In the genomic region with DNA sequence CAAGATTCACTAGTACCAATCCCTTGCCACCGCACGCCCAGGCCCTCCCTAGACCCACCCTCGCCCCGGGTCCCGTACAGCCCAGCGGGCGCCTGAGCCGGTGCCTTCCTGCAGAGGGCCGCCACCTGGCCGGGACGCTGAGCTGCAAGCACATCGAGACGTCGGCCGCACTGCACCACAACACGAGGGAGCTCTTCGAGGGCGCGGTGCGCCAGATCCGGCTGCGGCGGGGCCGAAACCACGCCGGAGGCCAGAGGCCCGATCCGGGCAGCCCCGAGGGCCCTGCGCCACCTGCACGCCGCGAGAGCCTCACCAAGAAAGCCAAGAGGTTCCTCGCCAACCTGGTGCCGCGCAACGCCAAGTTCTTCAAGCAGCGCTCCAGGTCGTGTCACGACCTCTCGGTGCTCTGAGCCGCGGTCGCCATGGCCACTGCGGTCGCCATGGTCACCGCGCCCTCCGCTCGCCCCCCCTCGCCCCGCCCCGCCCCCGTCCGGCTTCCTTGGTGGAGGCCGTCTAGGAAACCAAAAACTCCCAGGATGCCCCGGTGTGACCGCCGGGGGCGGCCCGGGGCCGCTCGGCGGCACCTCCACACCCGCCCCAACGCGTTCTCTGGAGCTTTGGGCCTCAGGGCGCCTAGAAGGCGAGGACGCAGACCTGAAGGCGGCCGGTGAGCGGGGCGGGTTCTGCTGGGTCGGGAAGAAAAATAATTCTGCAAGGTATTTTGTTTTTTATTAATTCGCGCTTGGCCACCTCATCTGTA, we compare ENCODE assay signal across 9 cellular contexts. TPM values are rescaled to one million over a fixed set of nuclear protein-coding genes. Genes with fewer than 3 reads are reported as not detected.
DNase-seq lines count a peak whose midpoint lies in the region; ATAC-seq, FAIRE-seq and TF ChIP-seq lines count a peak whose summit lies in the region.
"Had no signal": no experiment of that assay in that cellular context is flagged by ENCODE, and none has a peak within 500 bp of the region (broad histone marks: within the 10 kb centered on the region; RNA-seq: fewer than 3 reads in every experiment).

No MANE protein-coding gene starts in this region.

- H3K4me1 ChIP-seq in K562 (replicated peaks in 1 of 2; ENCODE audit: control insufficient read depth in 2 of 2, insufficient read depth in 2 of 2, low read length in 2 of 2) = peaks cover 26 to 40% of the 10 kb centered on the region in 2 experiments

- no peaks in the 10 kb centered on the region for H4K20me1 ChIP-seq in K562 (replicated peaks; ENCODE audit: control insufficient read depth, insufficient read depth, low read length)

- POLR2A ChIA-PET in K562 (lab: Yijun Ruan, JAX) = interaction anchor here (0.6 to 1.6 kb wide), 8 partner anchors 9 to 337 kb away, joined by 3 to 7 read pairs (median 4); partner anchors contain the start of gene RBM23

- H2AFZ ChIP-seq in K562 (ENCODE audit: low read depth, low read length) = peak overlapping the region; percentile 96

- peak overlapping the region; percentile 80 to 91 for H3K9ac ChIP-seq in K562 (ENCODE audit: insufficient read depth in 1 of 2, low read depth in 2 of 2, low read length in 2 of 2)

- peak overlapping the region; percentile 87 for H3K4me2 ChIP-seq in K562 (ENCODE audit: insufficient read depth, low read length)

- CTCF ChIA-PET in K562 (lab: Yijun Ruan, JAX; ENCODE audit: low intra/inter-chr PET ratio) = no interaction called here

- H3K36me3 Mint-ChIP-seq in T-helper 2 cell treated with Interferon-gamma antibody and Interleukin-4, amounts not matched to agents 5 μg/mL and 100 μg/mL, for 36 hours (ENCODE audit: low read depth) = peaks cover 3% of the 10 kb centered on the region
- peaks cover 0 to 5% (median 0%) of the 10 kb centered on the region in 3 donors for H3K36me3 Mint-ChIP-seq in immature natural killer cell

- FAIRE-seq in K562 (lab: Jason Lieb, UNC) = no peak

- WGBS in K562 (ENCODE audit: insufficient coverage, low coverage, missing lambda C conversion rate) = 9% methylated on average over 49 of the region's 77 CpGs

- no peak for TF ChIP-seq EP300 in K562 (IDR thresholded peaks at IDR 0.05; ENCODE audit: low read length)

- H3K27me3 ChIP-seq in MG63 (no peaks in the 10 kb centered on the region), K562 (ENCODE audit: control insufficient read depth in 2 of 2, insufficient read depth in 2 of 2, low read length in 2 of 2) (no peaks in the 10 kb centered on the region)

- intact Hi-C loops in K562 (cut with micrococcal nuclease) = loop anchor here (1.0 kb wide), 1 partner anchor 15 kb away; the partner anchor contains the start of gene LRP10

- H3K4me3 ChIP-seq in MG63 = peak overlapping the region; percentile 47
- peak overlapping the region; percentile 63 for H3K4me3 ChIP-seq in K562

- in situ Hi-C loops in K562 (cut with MboI) = no loop called here

- H3K36me3 ChIP-seq in MG63 (no peaks in the 10 kb centered on the region), K562 (ENCODE audit: control insufficient read depth, insufficient read depth, low read length) (no peaks in the 10 kb centered on the region)

- H3K4me1 Mint-ChIP-seq in T-helper 2 cell treated with Interferon-gamma antibody and Interleukin-4, amounts not matched to agents 5 μg/mL and 100 μg/mL, for 36 hours (ENCODE audit: low read depth) = peaks cover 24% of the 10 kb centered on the region
- H3K4me1 Mint-ChIP-seq in immature natural killer cell = peaks cover 39 to 40% of the 10 kb centered on the region in 2 donors

- no TSS peak for BruUV-seq in K562 (replicated peaks; lab: Mats Ljungman, UMichigan)

- no peaks in the 10 kb centered on the region for H3K9me3 Mint-ChIP-seq in T-helper 2 cell treated with Interferon-gamma antibody and Interleukin-4, amounts not matched to agents 5 μg/mL and 100 μg/mL, for 36 hours
- H3K9me3 Mint-ChIP-seq in immature natural killer cell = no peaks in the 10 kb centered on the region

- peak overlapping the region; percentile 89 for H3K27ac Mint-ChIP-seq in T-helper 2 cell treated with Interferon-gamma antibody and Interleukin-4, amounts not matched to agents 5 μg/mL and 100 μg/mL, for 36 hours
- H3K27ac Mint-ChIP-seq in immature natural killer cell = peak overlapping the region; percentile 87 to 92 (median 88)

- peak; percentile 84 for TF ChIP-seq POLR2A in K562 (conservative IDR thresholded peaks at IDR 0.05)

- ATAC-seq in GM21717 (IDR thresholded peaks at IDR 0.05; ENCODE audit: unreplicated experiment) = peak; percentile 41
- ATAC-seq in K562 = peak; percentile 84

- no peaks in the 10 kb centered on the region for H3K9me3 ChIP-seq in MG63
- H3K9me3 ChIP-seq in K562 (replicated peaks; ENCODE audit: control insufficient read depth, insufficient read depth, low read depth, low read length) = no peaks in the 10 kb centered on the region

- peak in 2 of 3 experiments; percentile 36 to 41; a peak in 4 of 6 replicates for TF ChIP-seq CTCF in K562 (IDR thresholded peaks at IDR 0.05 in 2 of 3, conservative IDR thresholded peaks at IDR 0.05 in 1 of 3; ENCODE audit: insufficient read depth in 2 of 3, low read depth in 1 of 3, low read length in 3 of 3)

- H3K79me2 ChIP-seq in K562 (ENCODE audit: control insufficient read depth, insufficient read depth, low read length) = peaks cover 14% of the 10 kb centered on the region

- H3K9me1 ChIP-seq in K562 (ENCODE audit: control insufficient read depth, insufficient read depth, low read length) = no peaks in the 10 kb centered on the region

- peaks cover 14% of the 10 kb centered on the region for H3K27me3 Mint-ChIP-seq in T-helper 2 cell treated with Interferon-gamma antibody and Interleukin-4, amounts not matched to agents 5 μg/mL and 100 μg/mL, for 36 hours (ENCODE audit: low read depth)
- H3K27me3 Mint-ChIP-seq in immature natural killer cell (ENCODE audit: low read depth in 3 of 3) = peaks cover 10 to 15% (median 14%) of the 10 kb centered on the region in 3 donors

- no peak for TF ChIP-seq RAD21 in K562 (CRISPR knock-in tag; conservative IDR thresholded peaks at IDR 0.05 in 1 of 2, IDR thresholded peaks at IDR 0.05 in 1 of 2)

- peak overlapping the region; percentile 81 for H3K27ac ChIP-seq in K562 (ENCODE audit: extremely low read depth, low read depth, low read length)

- H3K4me3 Mint-ChIP-seq in T-helper 2 cell treated with Interferon-gamma antibody and Interleukin-4, amounts not matched to agents 5 μg/mL and 100 μg/mL, for 36 hours = peak overlapping the region; percentile 93
- H3K4me3 Mint-ChIP-seq in immature natural killer cell = peak overlapping the region; percentile 88 to 90 (median 89)

- DNase-seq in Daoy (ENCODE audit: low read depth) (peak; percentile 57), MG63 (peak; percentile 47), K562 (ENCODE audit: extremely low read depth in 1 of 4, low spot score in 3 of 4) (peak; percentile 91 to 93 (median 92)), immature natural killer cell (peak; percentile 83 to 86 (median 84)), GOT3 (lab: John Stamatoyannopoulos, UW) (no peak)
- peak; percentile 69 for DNase-seq in T-helper 2 cell treated with Interferon-gamma antibody and Interleukin-4, amounts not matched to agents 5 μg/mL and 100 μg/mL, for 36 hours (ENCODE audit: low spot score)
- DNase-seq in stimulated activated CD4-positive, alpha-beta T cell treated with anti-CD3 and anti-CD28 coated beads, Interleukin-1b, Interleukin-23, amount 100 ng/mL, for 1 hour (ENCODE audit: low read depth in 2 of 2) = peak; percentile 44 to 49

RNA-seq across cellular contexts. Expression of gene REM2, which starts 3.7 kb away (rescaled TPM):
- total RNA-seq in Daoy (2014; rRNA removed; shearing (Covaris generic)) = 0.74 TPM in 1 of 2 replicates, not detected in the other
- not detected in 2 replicates for total RNA-seq in MG63 (2014; rRNA removed; shearing (Covaris generic); ENCODE audit: low replicate concordance)
- 1.2 and 3.0 TPM in 2 replicates for total RNA-seq in K562 (2011; cell fraction: chromatin; rRNA removed; ENCODE audit: low replicate concordance)
- 3.0 and 3.8 TPM in 2 replicates for total RNA-seq in K562 (2011; cell fraction: nucleolus; rRNA removed)
- total RNA-seq in K562 (2011; cell fraction: nucleoplasm; rRNA removed) = 2.4 and 2.7 TPM in 2 replicates
- 0.29 and 0.36 TPM in 2 replicates for total RNA-seq in K562 (2014; rRNA removed)
- total RNA-seq in K562 (2014; rRNA removed; fragmentation: Illumina TruSeq; extraction: Trizol) = 0.18 and 0.51 TPM in 2 replicates
- total RNA-seq in K562 (2015; rRNA removed; fragmentation: Illumina TruSeq; extraction: Trizol) = 0.25 and 0.34 TPM in 2 replicates
- total RNA-seq in K562 (2021) = 0.40 and 0.69 TPM in 2 replicates
- polyA plus RNA-seq in K562 (2011; rRNA removed) = 0.91 and 1.0 TPM in 2 replicates
- polyA plus RNA-seq in K562 (2011; cell fraction: cytosol; rRNA removed) = 0.40 and 0.47 TPM in 2 replicates
- polyA plus RNA-seq in K562 (2011; cell fraction: nucleus; rRNA removed) = 1.2 and 2.3 TPM in 2 replicates
- polyA plus RNA-seq in K562 (2012) = 0.82 and 1.1 TPM in 2 replicates
- polyA plus RNA-seq in K562 (2014; fragmentation: Illumina TruSeq; extraction: Trizol) = 0.21 and 0.25 TPM in 2 replicates
- polyA plus RNA-seq in K562 (2014; fragmentation: Nextera tagmentation; extraction: Ambion mirVana) = under 1 TPM; 0.38 to 0.50 TPM
- 0.20 and 0.97 TPM in 2 replicates for polyA plus RNA-seq in K562 (2014; rRNA removed)
- 0.32 and 0.48 TPM in 2 replicates for polyA minus RNA-seq in K562 (2011; rRNA and poly(A)+ RNA removed)
- not detected in 2 replicates for polyA minus RNA-seq in K562 (2011; cell fraction: cytosol; rRNA and poly(A)+ RNA removed)
- polyA minus RNA-seq in K562 (2011; cell fraction: nucleus; rRNA and poly(A)+ RNA removed) = 0.81 and 1.9 TPM in 2 replicates
- under 1 TPM; 0.22 to 0.74 (median 0.66) TPM for polyA plus RNA-seq in immature natural killer cell
- total RNA-seq: glomerular endothelial cell had no signal

RNA-seq across cellular contexts. Expression of gene LRP10, which starts 15.1 kb away (rescaled TPM):
- total RNA-seq in Daoy (2014; rRNA removed; shearing (Covaris generic)) = 17.3 and 21.1 TPM in 2 replicates
- total RNA-seq in MG63 (2014; rRNA removed; shearing (Covaris generic); ENCODE audit: low replicate concordance) = 6.4 and 21.9 TPM in 2 replicates
- total RNA-seq in K562 (2011; cell fraction: chromatin; rRNA removed; ENCODE audit: low replicate concordance) = 26.2 and 103 TPM in 2 replicates
- total RNA-seq in K562 (2011; cell fraction: nucleolus; rRNA removed) = 119 and 150 TPM in 2 replicates
- total RNA-seq in K562 (2011; cell fraction: nucleoplasm; rRNA removed) = 79.0 and 80.1 TPM in 2 replicates
- 10.9 and 14.9 TPM in 2 replicates for total RNA-seq in K562 (2014; rRNA removed)
- total RNA-seq in K562 (2014; rRNA removed; fragmentation: Illumina TruSeq; extraction: Trizol) = 4.9 and 5.5 TPM in 2 replicates
- 6.9 and 8.1 TPM in 2 replicates for total RNA-seq in K562 (2015; rRNA removed; fragmentation: Illumina TruSeq; extraction: Trizol)
- 40.7 and 45.5 TPM in 2 replicates for total RNA-seq in K562 (2021)
- polyA plus RNA-seq in K562 (2011; rRNA removed) = 16.0 and 25.1 TPM in 2 replicates
- 18.9 and 40.0 TPM in 2 replicates for polyA plus RNA-seq in K562 (2011; cell fraction: cytosol; rRNA removed)
- 17.1 and 30.2 TPM in 2 replicates for polyA plus RNA-seq in K562 (2011; cell fraction: nucleus; rRNA removed)
- polyA plus RNA-seq in K562 (2012) = 36.0 and 70.6 TPM in 2 replicates
- polyA plus RNA-seq in K562 (2014; fragmentation: Illumina TruSeq; extraction: Trizol) = 27.2 and 34.5 TPM in 2 replicates
- 1 to 10 TPM; 1.3 to 2.3 TPM for polyA plus RNA-seq in K562 (2014; fragmentation: Nextera tagmentation; extraction: Ambion mirVana)
- 12.7 and 15.9 TPM in 2 replicates for polyA plus RNA-seq in K562 (2014; rRNA removed)
- 15.2 and 24.3 TPM in 2 replicates for polyA minus RNA-seq in K562 (2011; rRNA and poly(A)+ RNA removed)
- polyA minus RNA-seq in K562 (2011; cell fraction: cytosol; rRNA and poly(A)+ RNA removed) = 36.7 and 48.5 TPM in 2 replicates
- 16.7 and 17.0 TPM in 2 replicates for polyA minus RNA-seq in K562 (2011; cell fraction: nucleus; rRNA and poly(A)+ RNA removed)
- polyA plus RNA-seq in immature natural killer cell = 100 to 1,000 TPM in 2 of 3 donors, 10 to 100 TPM in 1; 74.6 to 146 (median 136) TPM

RNA-seq across cellular contexts. Expression of gene RBM23, which starts 32.3 kb away (rescaled TPM):
- 105 and 120 TPM in 2 replicates for total RNA-seq in Daoy (2014; rRNA removed; shearing (Covaris generic))
- total RNA-seq in MG63 (2014; rRNA removed; shearing (Covaris generic); ENCODE audit: low replicate concordance) = 25.4 and 27.8 TPM in 2 replicates
- 87.2 and 129 TPM in 2 replicates for total RNA-seq in K562 (2011; cell fraction: chromatin; rRNA removed; ENCODE audit: low replicate concordance)
- 74.0 and 76.5 TPM in 2 replicates for total RNA-seq in K562 (2011; cell fraction: nucleolus; rRNA removed)
- total RNA-seq in K562 (2011; cell fraction: nucleoplasm; rRNA removed) = 81.6 and 84.0 TPM in 2 replicates
- total RNA-seq in K562 (2014; rRNA removed) (46.0 and 68.2 TPM in 2 replicates), K562 (2014; rRNA removed; fragmentation: Illumina TruSeq; extraction: Trizol) (48.9 and 53.2 TPM in 2 replicates), K562 (2015; rRNA removed; fragmentation: Illumina TruSeq; extraction: Trizol) (66.8 and 73.0 TPM in 2 replicates), K562 (2021) (56.0 and 58.5 TPM in 2 replicates)
- polyA plus RNA-seq in K562 (2011; rRNA removed) (36.2 and 57.8 TPM in 2 replicates), K562 (2014; fragmentation: Illumina TruSeq; extraction: Trizol) (50.2 and 69.0 TPM in 2 replicates), K562 (2014; fragmentation: Nextera tagmentation; extraction: Ambion mirVana) (100 to 1,000 TPM in 1 of 2 experiments, 10 to 100 TPM in 1; 67.8 to 102 TPM), K562 (2014; rRNA removed) (47.1 and 50.4 TPM in 2 replicates), immature natural killer cell (10 to 100 TPM; 80.9 to 91.9 (median 85.5) TPM)
- polyA plus RNA-seq in K562 (2011; cell fraction: cytosol; rRNA removed) = 57.1 and 82.5 TPM in 2 replicates
- 68.8 and 78.6 TPM in 2 replicates for polyA plus RNA-seq in K562 (2011; cell fraction: nucleus; rRNA removed)
- polyA plus RNA-seq in K562 (2012) = 43.1 and 49.8 TPM in 2 replicates
- polyA minus RNA-seq in K562 (2011; rRNA and poly(A)+ RNA removed) = 65.1 and 89.3 TPM in 2 replicates
- 26.5 and 31.2 TPM in 2 replicates for polyA minus RNA-seq in K562 (2011; cell fraction: cytosol; rRNA and poly(A)+ RNA removed)
- polyA minus RNA-seq in K562 (2011; cell fraction: nucleus; rRNA and poly(A)+ RNA removed) = 24.9 and 39.5 TPM in 2 replicates

RNA-seq across cellular contexts. Expression of gene PRMT5, which starts 42.5 kb away (rescaled TPM):
- total RNA-seq in Daoy (2014; rRNA removed; shearing (Covaris generic)) = 150 and 184 TPM in 2 replicates
- total RNA-seq in MG63 (2014; rRNA removed; shearing (Covaris generic); ENCODE audit: low replicate concordance) = 99.2 and 100 TPM in 2 replicates
- total RNA-seq in K562 (2011; cell fraction: chromatin; rRNA removed; ENCODE audit: low replicate concordance) = 278 and 432 TPM in 2 replicates
- 251 and 313 TPM in 2 replicates for total RNA-seq in K562 (2011; cell fraction: nucleolus; rRNA removed)
- 210 and 241 TPM in 2 replicates for total RNA-seq in K562 (2011; cell fraction: nucleoplasm; rRNA removed)
- total RNA-seq in K562 (2014; rRNA removed) (123 and 171 TPM in 2 replicates), K562 (2014; rRNA removed; fragmentation: Illumina TruSeq; extraction: Trizol) (222 and 228 TPM in 2 replicates), K562 (2015; rRNA removed; fragmentation: Illumina TruSeq; extraction: Trizol) (245 and 276 TPM in 2 replicates), K562 (2021) (246 and 247 TPM in 2 replicates)
- polyA plus RNA-seq in K562 (2011; rRNA removed) (409 and 552 TPM in 2 replicates), K562 (2014; fragmentation: Illumina TruSeq; extraction: Trizol) (270 and 321 TPM in 2 replicates), K562 (2014; fragmentation: Nextera tagmentation; extraction: Ambion mirVana) (100 to 1,000 TPM; 114 to 155 TPM), K562 (2014; rRNA removed) (216 and 257 TPM in 2 replicates), immature natural killer cell (10 to 100 TPM; 32.9 to 34.9 (median 34.7) TPM)
- 792 and 841 TPM in 2 replicates for polyA plus RNA-seq in K562 (2011; cell fraction: cytosol; rRNA removed)
- 583 and 596 TPM in 2 replicates for polyA plus RNA-seq in K562 (2011; cell fraction: nucleus; rRNA removed)
- 146 and 359 TPM in 2 replicates for polyA plus RNA-seq in K562 (2012)
- polyA minus RNA-seq in K562 (2011; rRNA and poly(A)+ RNA removed) = 300 and 519 TPM in 2 replicates
- 206 and 309 TPM in 2 replicates for polyA minus RNA-seq in K562 (2011; cell fraction: cytosol; rRNA and poly(A)+ RNA removed)
- polyA minus RNA-seq in K562 (2011; cell fraction: nucleus; rRNA and poly(A)+ RNA removed) = 93.0 and 134 TPM in 2 replicates

RNA-seq across cellular contexts. Expression of gene MMP14, which starts 50.3 kb away (rescaled TPM):
- total RNA-seq in Daoy (2014; rRNA removed; shearing (Covaris generic)) = 158 and 176 TPM in 2 replicates
- total RNA-seq in MG63 (2014; rRNA removed; shearing (Covaris generic); ENCODE audit: low replicate concordance) = 85.2 and 124 TPM in 2 replicates
- 9.3 and 17.2 TPM in 2 replicates for total RNA-seq in K562 (2011; cell fraction: chromatin; rRNA removed; ENCODE audit: low replicate concordance)
- total RNA-seq in K562 (2011; cell fraction: nucleolus; rRNA removed) = 8.4 and 8.8 TPM in 2 replicates
- total RNA-seq in K562 (2011; cell fraction: nucleoplasm; rRNA removed) = 7.2 and 9.0 TPM in 2 replicates
- 0.36 and 0.65 TPM in 2 replicates for total RNA-seq in K562 (2014; rRNA removed)
- 0.51 and 0.80 TPM in 2 replicates for total RNA-seq in K562 (2014; rRNA removed; fragmentation: Illumina TruSeq; extraction: Trizol)
- total RNA-seq in K562 (2015; rRNA removed; fragmentation: Illumina TruSeq; extraction: Trizol) = 0.94 and 0.98 TPM in 2 replicates
- 2.3 and 4.5 TPM in 2 replicates for total RNA-seq in K562 (2021)
- polyA plus RNA-seq in K562 (2011; rRNA removed) = 2.1 and 2.9 TPM in 2 replicates
- 3.2 and 3.4 TPM in 2 replicates for polyA plus RNA-seq in K562 (2011; cell fraction: cytosol; rRNA removed)
- polyA plus RNA-seq in K562 (2011; cell fraction: nucleus; rRNA removed) = 15.7 and 30.4 TPM in 2 replicates
- polyA plus RNA-seq in K562 (2012) = 1.5 and 4.9 TPM in 2 replicates
- polyA plus RNA-seq in K562 (2014; fragmentation: Illumina TruSeq; extraction: Trizol) = 1.2 and 1.3 TPM in 2 replicates
- polyA plus RNA-seq in K562 (2014; fragmentation: Nextera tagmentation; extraction: Ambion mirVana) = not detected
- polyA plus RNA-seq in K562 (2014; rRNA removed) = 2.8 and 5.8 TPM in 2 replicates
- 0.35 and 0.39 TPM in 2 replicates for polyA minus RNA-seq in K562 (2011; rRNA and poly(A)+ RNA removed)
- polyA minus RNA-seq in K562 (2011; cell fraction: cytosol; rRNA and poly(A)+ RNA removed) = 1.0 TPM in 1 of 2 replicates, not detected in the other
- polyA minus RNA-seq in K562 (2011; cell fraction: nucleus; rRNA and poly(A)+ RNA removed) = 2.0 and 2.6 TPM in 2 replicates
- polyA plus RNA-seq in immature natural killer cell = not detected
